ENCODE assay signal across 8 cellular contexts in the genomic region with DNA sequence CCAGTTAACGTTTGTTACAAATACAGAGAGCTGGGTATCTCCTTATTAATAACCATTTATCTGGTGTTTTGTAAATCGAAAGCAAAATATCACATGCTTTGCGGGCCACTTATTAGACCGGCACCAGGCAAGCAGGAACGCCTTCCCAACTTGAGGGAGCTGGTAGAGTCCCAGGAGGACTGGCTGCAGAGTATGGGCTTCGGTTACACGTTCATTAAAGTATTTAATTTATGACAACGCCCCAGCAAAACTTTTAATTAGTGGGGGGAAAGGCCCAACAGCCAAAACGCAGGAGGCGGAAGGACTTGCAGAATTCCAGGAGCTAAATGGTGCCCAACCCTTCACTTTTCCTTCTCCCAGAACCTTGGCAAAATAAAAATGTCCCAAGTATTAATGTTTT. TPM values are rescaled to one million over a fixed set of nuclear protein-coding genes. Genes with fewer than 3 reads are reported as not detected.
DNase-seq lines count a peak whose midpoint lies in the region; ATAC-seq and TF ChIP-seq lines count a peak whose summit lies in the region.

No MANE protein-coding gene starts in this region.

- H3K4me1 ChIP-seq in Peyer's patch, result peaks cover 0 to 55% (median 35%) of the 10 kb centered on the region in 4 donors
- H3K4me1 ChIP-seq in rectal smooth muscle tissue (ENCODE audit: control insufficient read depth, insufficient read depth, low read length), result peaks cover 47% of the 10 kb centered on the region

- H3K27ac ChIP-seq in Peyer's patch (peak overlapping the region; percentile 23 to 99 (median 99)), rectal smooth muscle tissue (ENCODE audit: low read depth, low read length) (peak overlapping the region; percentile 81)

- H3K27me3 ChIP-seq in Peyer's patch (no peaks in the 10 kb centered on the region), rectal smooth muscle tissue (ENCODE audit: control insufficient read depth, insufficient read depth, low read length) (no peaks in the 10 kb centered on the region)

- no peak for TF ChIP-seq CTCF in Peyer's patch (IDR thresholded peaks at IDR 0.05)
- TF ChIP-seq CTCF in fibroblast of mammary gland (conservative IDR thresholded peaks at IDR 0.05; ENCODE audit: control insufficient read depth, insufficient read depth, low read depth, low read length), result no peak
- TF ChIP-seq CTCF in omental fat pad (IDR thresholded peaks at IDR 0.05), result no peak

- H3K4me3 ChIP-seq in Peyer's patch, result peak overlapping the region; percentile 86 to 96 (median 91)
- peak overlapping the region; percentile 15 for H3K4me3 ChIP-seq in fibroblast of mammary gland (ENCODE audit: control insufficient read depth, low read depth, low read length)
- H3K4me3 ChIP-seq in rectal smooth muscle tissue (ENCODE audit: low read length), result peak overlapping the region; percentile 82

- H3K9me3 ChIP-seq in Peyer's patch, result no peaks in the 10 kb centered on the region

- ATAC-seq in GM19395 (IDR thresholded peaks at IDR 0.05; ENCODE audit: unreplicated experiment), result no peak
- no peak for ATAC-seq in omental fat pad (ENCODE audit: low FRiP score)
- ATAC-seq in HG03432 (IDR thresholded peaks at IDR 0.05; ENCODE audit: unreplicated experiment), result no peak

- DNase-seq in EH (ENCODE audit: low read depth), result peak; percentile 29
- no peak for DNase-seq in Peyer's patch
- DNase-seq in fibroblast of mammary gland (ENCODE audit: low read depth), result no peak
- DNase-seq in T1000 (lab: John Stamatoyannopoulos, UW), result no peak
- no peak for DNase-seq in omental fat pad (ENCODE audit: low spot score)

- no peak overlapping the region for H3K9ac ChIP-seq in rectal smooth muscle tissue (ENCODE audit: low read length)

- TF ChIP-seq POLR2A in Peyer's patch (IDR thresholded peaks at IDR 0.05), result no peak

- peaks cover 0 to 17% (median 0%) of the 10 kb centered on the region in 3 donors for H3K36me3 ChIP-seq in Peyer's patch
- no peaks in the 10 kb centered on the region for H3K36me3 ChIP-seq in rectal smooth muscle tissue (ENCODE audit: control insufficient read depth, insufficient read depth, low read length)

RNA-seq across cellular contexts. Expression of a gene that starts 3.7 kb away (rescaled TPM):
- total RNA-seq in Peyer's patch (100 to 1,000 TPM in 1 of 4 donors, 10 to 100 TPM in 3; 42.9 to 100 (median 68.7) TPM), omental fat pad (10 to 100 TPM; 33.6 to 78.4 (median 47.2) TPM)

Comparison
In these comparisons a context has a peak if more than half of its experiments do, and no peak if none do; other contexts are left out.
1. H3K4me3 ChIP-seq: peak in every context shown above with its lines; median percentile 91 in Peyer's patch; 82 in rectal smooth muscle tissue; 15 in fibroblast of mammary gland.